15 cellular contexts compared by ENCODE assay signal in genomic region chr9:86578722-86579121, GRCh38.
A peak's percentile ranks its signal among the peaks of the same experiment; 100 is the strongest.
DNase-seq lines count a peak whose midpoint lies in the region; ATAC-seq and TF ChIP-seq lines count a peak whose summit lies in the region.
"Had no signal": no experiment of that assay in that cellular context is flagged by ENCODE, and none has a peak within 500 bp of the region (broad histone marks: within the 10 kb centered on the region; RNA-seq: fewer than 3 reads in every experiment).

No MANE protein-coding gene starts in this region.

- intact Hi-C loops in right lobe of liver (cut with DNase I): no loop called here

- no peak overlapping the region for H2AK5ac ChIP-seq in mesenchymal stem cell (ENCODE audit: low read length, severe bottlenecking)

- TF ChIP-seq CTCF in GM23338 (conservative IDR thresholded peaks at IDR 0.05; ENCODE audit: low read depth in 2 of 2) (no peak), nephron (IDR thresholded peaks at IDR 0.05; ENCODE audit: unreplicated experiment in 3 of 3) (no peak), right lobe of liver (IDR thresholded peaks at IDR 0.05) (no peak)

- H3K4me3 Mint-ChIP-seq in GM23338: no peak overlapping the region
- peak overlapping the region in 1 of 3 experiments; percentile 37 for H3K4me3 Mint-ChIP-seq in nephron
- no peak overlapping the region for H3K4me3 Mint-ChIP-seq in stimulated activated memory B cell treated with anti-CD40 and anti-IgM and Interleukin-4, amounts not matched to agents 10 μg/mL and 1 μg/mL and 100 μg/mL, for 72 hours

- no peak overlapping the region for H4K91ac ChIP-seq in mesenchymal stem cell (ENCODE audit: low read length)

- no peak overlapping the region for H2BK12ac ChIP-seq in mesenchymal stem cell (ENCODE audit: low read length in 2 of 2)

- H3K79me1 ChIP-seq in mesenchymal stem cell (replicated peaks; ENCODE audit: low read length, poor library complexity, severe bottlenecking): no peaks in the 10 kb centered on the region

- H3K27me3 Mint-ChIP-seq in GM23338 (ENCODE audit: insufficient read depth, low read depth, poor library complexity) (peaks cover 8% of the 10 kb centered on the region), nephron (ENCODE audit: low read depth) (peaks cover 4% of the 10 kb centered on the region)
- no peaks in the 10 kb centered on the region for H3K27me3 Mint-ChIP-seq in stimulated activated memory B cell treated with anti-CD40 and anti-IgM and Interleukin-4, amounts not matched to agents 10 μg/mL and 1 μg/mL and 100 μg/mL, for 72 hours

- no peak overlapping the region for H2BK5ac ChIP-seq in mesenchymal stem cell (ENCODE audit: low read depth, low read length, poor library complexity, severe bottlenecking)

- H3K18ac ChIP-seq in mesenchymal stem cell (ENCODE audit: low read depth in 1 of 2, low read length in 2 of 2): no peak overlapping the region

- no peaks in the 10 kb centered on the region for H4K20me1 ChIP-seq in GM23338 (replicated peaks; ENCODE audit: insufficient read depth)

- H3K9me3 ChIP-seq in SJCRH30 (replicated peaks) (0 out of 2 replicates have a peak, but pooled peaks cover 5% of the 10 kb centered on the region), mesenchymal stem cell (ENCODE audit: control insufficient read depth, low read length) (no peaks in the 10 kb centered on the region), right lobe of liver (no peaks in the 10 kb centered on the region)
- H3K9me3 ChIP-seq: BE2C had no signal

- 97% methylated on average over 2 of the region's 3 CpGs for WGBS in mesenchymal stem cell
- WGBS in right lobe of liver (ENCODE audit: insufficient coverage, low coverage, low lambda C conversion rate, missing lambda C conversion rate): 73% methylated on average over 1 of the region's 3 CpGs

- H3K23ac ChIP-seq in mesenchymal stem cell (ENCODE audit: low read length in 2 of 2): no peak overlapping the region

- H3K27ac Mint-ChIP-seq in GM23338 (no peak overlapping the region), nephron (peak overlapping the region; percentile 65 to 95 (median 73))
- no peak overlapping the region for H3K27ac Mint-ChIP-seq in stimulated activated memory B cell treated with anti-CD40 and anti-IgM and Interleukin-4, amounts not matched to agents 10 μg/mL and 1 μg/mL and 100 μg/mL, for 72 hours
- H3K27ac Mint-ChIP-seq: CD14-positive monocyte; CD4-positive, alpha-beta memory T cell had no signal

- no peak overlapping the region for H3K4ac ChIP-seq in mesenchymal stem cell (ENCODE audit: low read depth in 1 of 2, low read length in 2 of 2)

- no peak for DNase-seq in GM23338 (ENCODE audit: low spot score)
- DNase-seq in SJCRH30: peak; percentile 36 to 60
- DNase-seq in stimulated activated CD4-positive, alpha-beta T cell treated with anti-CD3 and anti-CD28 coated beads, Interleukin-4, amount 100 ng/mL, for 4 hours: no peak
- DNase-seq in mesenchymal stem cell: no peak
- no peak for DNase-seq in right lobe of liver
- DNase-seq: ACHN; BE2C; CD4-positive, alpha-beta memory T cell; DMS79 treated with DMSO at 0.1 percent for 48 hours; GF-D8; KG1 had no signal

- no peaks in the 10 kb centered on the region; the same call in 2 of the 3 replicates for H3K9me3 Mint-ChIP-seq in GM23338
- H3K9me3 Mint-ChIP-seq in nephron: peaks cover 11% of the 10 kb centered on the region
- no peaks in the 10 kb centered on the region for H3K9me3 Mint-ChIP-seq in stimulated activated memory B cell treated with anti-CD40 and anti-IgM and Interleukin-4, amounts not matched to agents 10 μg/mL and 1 μg/mL and 100 μg/mL, for 72 hours

- H3K36me3 Mint-ChIP-seq in GM23338 (ENCODE audit: low read depth) (no peaks in the 10 kb centered on the region; the same call in 2 of the 3 replicates), nephron (ENCODE audit: low read depth) (no peaks in the 10 kb centered on the region)
- H3K36me3 Mint-ChIP-seq in stimulated activated memory B cell treated with anti-CD40 and anti-IgM and Interleukin-4, amounts not matched to agents 10 μg/mL and 1 μg/mL and 100 μg/mL, for 72 hours: no peaks in the 10 kb centered on the region
- H3K36me3 Mint-ChIP-seq: CD14-positive monocyte; CD4-positive, alpha-beta memory T cell had no signal

- no peaks in the 10 kb centered on the region for H3K4me1 ChIP-seq in GM23338 (ENCODE audit: insufficient read depth)
- H3K4me1 ChIP-seq in SJCRH30: peaks cover 45% of the 10 kb centered on the region
- no peaks in the 10 kb centered on the region for H3K4me1 ChIP-seq in mesenchymal stem cell (ENCODE audit: control insufficient read depth, insufficient read depth, low read depth, low read length)
- H3K4me1 ChIP-seq in right lobe of liver: no peaks in the 10 kb centered on the region
- H3K4me1 ChIP-seq: BE2C had no signal

- no peak overlapping the region for H3K14ac ChIP-seq in mesenchymal stem cell (ENCODE audit: low read length in 2 of 2)

- no peak for ATAC-seq in GM23338
- peak; percentile 6 for ATAC-seq in stimulated activated memory B cell treated with anti-CD40 and anti-IgM and Interleukin-4, amounts not matched to agents 10 μg/mL and 1 μg/mL and 100 μg/mL, for 72 hours
- ATAC-seq in right lobe of liver: no peak
- ATAC-seq: HepG2 had no signal

- no peak overlapping the region for H3K4me2 ChIP-seq in GM23338
- H3K4me2 ChIP-seq in mesenchymal stem cell (ENCODE audit: low read length, poor library complexity, severe bottlenecking): no peak overlapping the region

- no peak overlapping the region for H4K8ac ChIP-seq in mesenchymal stem cell (ENCODE audit: low read length)

- peak overlapping the region; percentile 89 for H2AFZ ChIP-seq in GM23338
- no peak overlapping the region for H2AFZ ChIP-seq in mesenchymal stem cell (ENCODE audit: low read depth, low read length)

- H2BK120ac ChIP-seq in mesenchymal stem cell (ENCODE audit: low read depth, low read length): no peak overlapping the region

- no peaks in the 10 kb centered on the region for H3F3A ChIP-seq in GM23338 (replicated peaks; ENCODE audit: low read depth)

- no peak for TF ChIP-seq POLR2A in right lobe of liver (IDR thresholded peaks at IDR 0.05)

- H3K27me3 ChIP-seq in GM23338 (ENCODE audit: insufficient read depth) (no peaks in the 10 kb centered on the region), SJCRH30 (no peaks in the 10 kb centered on the region), mesenchymal stem cell (ENCODE audit: control insufficient read depth in 1 of 2, insufficient read depth in 1 of 2, low read length in 2 of 2) (no peaks in the 10 kb centered on the region), right lobe of liver (no peaks in the 10 kb centered on the region)
- H3K27me3 ChIP-seq: BE2C had no signal

- H3K36me3 ChIP-seq in GM23338 (ENCODE audit: insufficient read depth): no peaks in the 10 kb centered on the region
- 0 out of 2 replicates have a peak, but pooled peaks cover 5% of the 10 kb centered on the region for H3K36me3 ChIP-seq in SJCRH30
- no peaks in the 10 kb centered on the region for H3K36me3 ChIP-seq in mesenchymal stem cell (ENCODE audit: control insufficient read depth in 1 of 2, insufficient read depth in 2 of 2, low read depth in 1 of 2, low read length in 2 of 2)
- H3K36me3 ChIP-seq in right lobe of liver: no peaks in the 10 kb centered on the region
- H3K36me3 ChIP-seq: BE2C had no signal

- H3K79me2 ChIP-seq in GM23338 (replicated peaks; ENCODE audit: insufficient read depth): no peaks in the 10 kb centered on the region

- H3K4me1 Mint-ChIP-seq in GM23338 (peaks cover 13% of the 10 kb centered on the region), nephron (peaks cover 77% of the 10 kb centered on the region)
- H3K4me1 Mint-ChIP-seq in stimulated activated memory B cell treated with anti-CD40 and anti-IgM and Interleukin-4, amounts not matched to agents 10 μg/mL and 1 μg/mL and 100 μg/mL, for 72 hours: peaks cover 4% of the 10 kb centered on the region
- H3K4me1 Mint-ChIP-seq: CD14-positive monocyte; CD4-positive, alpha-beta memory T cell had no signal

- no peak overlapping the region for H2BK15ac ChIP-seq in mesenchymal stem cell (ENCODE audit: low read depth, poor library complexity, severe bottlenecking)

- H3K9me2 ChIP-seq in GM23338 (ENCODE audit: insufficient read depth): peaks cover 7% of the 10 kb centered on the region; the same call in 1 of the 2 replicates

- H3K27ac ChIP-seq in GM23338 (ENCODE audit: low read depth) (no peak overlapping the region), SJCRH30 (peak overlapping the region; percentile 97), mesenchymal stem cell (ENCODE audit: low read length, poor library complexity, severe bottlenecking) (no peak overlapping the region), right lobe of liver (no peak overlapping the region)

- H3K9ac ChIP-seq in mesenchymal stem cell (ENCODE audit: low read length): no peak overlapping the region

- no peak overlapping the region for H3K4me3 ChIP-seq in GM23338
- H3K4me3 ChIP-seq in SJCRH30: peak overlapping the region; percentile 59; the same call in 1 of the 2 replicates
- H3K4me3 ChIP-seq in mesenchymal stem cell (ENCODE audit: insufficient read depth in 1 of 2, low read depth in 1 of 2, low read length in 2 of 2): no peak overlapping the region
- H3K4me3 ChIP-seq in right lobe of liver: no peak overlapping the region

TF ChIP-seq in GM23338, 12 proteins besides CTCF, POLR2A, EP300 and RAD21 (continues in another document):
- TF ChIP-seq NANOG (IDR thresholded peaks at IDR 0.05; ENCODE audit: borderline replicate concordance) (no peak), ETS1 (IDR thresholded peaks at IDR 0.05) (no peak), ZNF114 (CRISPR knock-in tag; IDR thresholded peaks at IDR 0.05) (no peak)

Comparison
In these comparisons a context has a peak if more than half of its experiments do, and no peak if none do; other contexts are left out.
1. DNase-seq: peak in SJCRH30 (2 of 2); none in GM23338 (single experiment), stimulated activated CD4-positive, alpha-beta T cell treated with anti-CD3 and anti-CD28 coated beads, Interleukin-4, amount 100 ng/mL, for 4 hours (0 of 2), mesenchymal stem cell (single experiment) and right lobe of liver (0 of 3).
2. H3K27ac Mint-ChIP-seq: peak in nephron (3 of 3); none in GM23338 (single experiment) and stimulated activated memory B cell treated with anti-CD40 and anti-IgM and Interleukin-4, amounts not matched to agents 10 μg/mL and 1 μg/mL and 100 μg/mL, for 72 hours (single experiment).